In genomic region chr7:986766-987722, GRCh38 we compare ENCODE assay signal across 20 cellular contexts. TPM values are rescaled to one million over a fixed set of nuclear protein-coding genes. Genes with fewer than 3 reads are reported as not detected.
DNase-seq lines count a peak whose midpoint lies in the region; ATAC-seq, FAIRE-seq and TF ChIP-seq lines count a peak whose summit lies in the region.
"Had no signal": no experiment of that assay in that cellular context is flagged by ENCODE, and none has a peak within 500 bp of the region (broad histone marks: within the 10 kb centered on the region; RNA-seq: fewer than 3 reads in every experiment).

No MANE protein-coding gene starts in this region.

- H3K4me1 ChIP-seq in NT2/D1 (ENCODE audit: insufficient read depth, insufficient read length) (peaks cover 27% of the 10 kb centered on the region), H1 (replicated peaks in 1 of 4; ENCODE audit: control insufficient read depth in 3 of 4, insufficient read depth in 4 of 4, low read length in 3 of 4) (peaks cover 0 to 5% (median 1%) of the 10 kb centered on the region in 4 experiments; a peak in 3 of 7 replicates)

- no peak for TF ChIP-seq RAD21 in H1 (IDR thresholded peaks at IDR 0.05 in 1 of 2, conservative IDR thresholded peaks at IDR 0.05 in 1 of 2; ENCODE audit: low read depth in 2 of 2, low read length in 2 of 2)

- H2BK15ac ChIP-seq in H1 (ENCODE audit: low read length), result no peak overlapping the region

- POLR2A ChIA-PET in H1 (lab: Charles Lee; ENCODE audit: partially characterized antibody), result interaction anchor here (1.0 kb wide), 1 partner anchor 10 kb away, joined by 4 read pairs; no protein-coding TSS in a partner anchor

- H4K20me1 ChIP-seq in H1 (replicated peaks in 1 of 2; ENCODE audit: control insufficient read depth in 1 of 2, insufficient read depth in 2 of 2, low read length in 2 of 2), result no peaks in the 10 kb centered on the region

- H3K4ac ChIP-seq in H1 (replicated peaks; ENCODE audit: insufficient read length, low read depth, low read length), result no peak overlapping the region

- peaks cover 14% of the 10 kb centered on the region for H3K4me1 Mint-ChIP-seq in stimulated activated naive CD8-positive, alpha-beta T cell treated with anti-CD3 and anti-CD28 coated beads, Interleukin-15, amount 100 ng/mL, for 72 hours
- H3K4me1 Mint-ChIP-seq in activated T-helper 2 cell treated with anti-CD3 and anti-CD28 coated beads, Interferon-gamma antibody, Interleukin-2, Interleukin-4, amounts not matched to agents 10 μg/mL and 5 μg/mL and 100 μg/mL, durations not matched to agents 14 hours and 24 hours and 36 hours (ENCODE audit: low read depth), result no peaks in the 10 kb centered on the region

- no peaks in the 10 kb centered on the region for H3K36me3 Mint-ChIP-seq in activated T-helper 2 cell treated with anti-CD3 and anti-CD28 coated beads, Interferon-gamma antibody, Interleukin-2, Interleukin-4, amounts not matched to agents 10 μg/mL and 5 μg/mL and 100 μg/mL, durations not matched to agents 14 hours and 24 hours and 36 hours (ENCODE audit: low read depth)
- H3K36me3 Mint-ChIP-seq: CD8-positive, alpha-beta T cell had no signal

- TF ChIP-seq EP300 in H1 (IDR thresholded peaks at IDR 0.05; ENCODE audit: borderline replicate concordance in 1 of 2, low read depth in 2 of 2, low read length in 2 of 2), result no peak

- H3K23me2 ChIP-seq in H1 (ENCODE audit: low read depth, low read length), result no peaks in the 10 kb centered on the region

- no peak overlapping the region for H3K18ac ChIP-seq in H1 (ENCODE audit: extremely low read depth, low read length)

- no peak overlapping the region for H3K4me2 ChIP-seq in H1 (ENCODE audit: insufficient read depth in 1 of 2, low read depth in 2 of 2, low read length in 2 of 2)

- H2BK120ac ChIP-seq in H1 (replicated peaks; ENCODE audit: low read depth, low read length), result no peak overlapping the region

- H3K9me3 ChIP-seq in NT2/D1 (ENCODE audit: insufficient read depth, low read length), result no peaks in the 10 kb centered on the region
- no peaks in the 10 kb centered on the region for H3K9me3 ChIP-seq in H1 (ENCODE audit: insufficient read depth in 2 of 2, low read depth in 1 of 2, low read length in 1 of 2)

- no peak overlapping the region for H3K27ac Mint-ChIP-seq in stimulated activated naive CD8-positive, alpha-beta T cell treated with anti-CD3 and anti-CD28 coated beads, Interleukin-15, amount 100 ng/mL, for 72 hours
- no peak overlapping the region for H3K27ac Mint-ChIP-seq in activated T-helper 2 cell treated with anti-CD3 and anti-CD28 coated beads, Interferon-gamma antibody, Interleukin-2, Interleukin-4, amounts not matched to agents 10 μg/mL and 5 μg/mL and 100 μg/mL, durations not matched to agents 14 hours and 24 hours and 36 hours
- H3K27ac Mint-ChIP-seq: CD8-positive, alpha-beta T cell had no signal

- TF ChIP-seq CTCF in H1 (IDR thresholded peaks at IDR 0.05; ENCODE audit: control extremely low read depth in 1 of 3, insufficient read depth in 1 of 3, low read depth in 1 of 3, low read length in 3 of 3), result no peak

- no peak overlapping the region for H3K4me3 Mint-ChIP-seq in stimulated activated naive CD8-positive, alpha-beta T cell treated with anti-CD3 and anti-CD28 coated beads, Interleukin-15, amount 100 ng/mL, for 72 hours
- H3K4me3 Mint-ChIP-seq in activated T-helper 2 cell treated with anti-CD3 and anti-CD28 coated beads, Interferon-gamma antibody, Interleukin-2, Interleukin-4, amounts not matched to agents 10 μg/mL and 5 μg/mL and 100 μg/mL, durations not matched to agents 14 hours and 24 hours and 36 hours (ENCODE audit: low read depth), result no peak overlapping the region
- H3K4me3 Mint-ChIP-seq: CD8-positive, alpha-beta T cell had no signal

- H3K4me3 ChIP-seq in NT2/D1 (ENCODE audit: insufficient read length, low read depth) (no peak overlapping the region), H1 (ENCODE audit: extremely low read depth in 1 of 4, insufficient read depth in 2 of 4, low read depth in 3 of 4, low read length in 4 of 4) (no peak overlapping the region)

- H2AK5ac ChIP-seq in H1 (ENCODE audit: low read depth, low read length), result no peak overlapping the region

- peak overlapping the region; percentile 16 for H3K14ac ChIP-seq in H1 (ENCODE audit: insufficient read length)

- no peak overlapping the region for H4K91ac ChIP-seq in H1 (replicated peaks; ENCODE audit: insufficient read length, low read length)

- H3K27ac ChIP-seq in H1 (ENCODE audit: low read depth, low read length), result no peak overlapping the region

- H3K79me1 ChIP-seq in H1 (ENCODE audit: low read depth, low read length), result no peaks in the 10 kb centered on the region

- CTCF ChIA-PET in H1 (lab: Charles Lee; ENCODE audit: partially characterized antibody), result interaction anchor here (1.2 to 1.6 kb wide), 3 partner anchors 11 to 189 kb away, joined by 3 read pairs; no protein-coding TSS in a partner anchor

- intact Hi-C loops in activated T-helper 2 cell treated with anti-CD3 and anti-CD28 coated beads, Interferon-gamma antibody, Interleukin-2, Interleukin-4, amounts not matched to agents 10 μg/mL and 5 μg/mL and 100 μg/mL, durations not matched to agents 14 hours and 24 hours and 36 hours (cut with micrococcal nuclease), result no loop called here

- ATAC-seq in stimulated activated naive CD8-positive, alpha-beta T cell treated with anti-CD3 and anti-CD28 coated beads, Interleukin-15, amount 100 ng/mL, for 72 hours, result peak; percentile 8
- ATAC-seq in stimulated activated naive CD8-positive, alpha-beta T cell treated with anti-CD3 and anti-CD28 coated beads, Interleukin-15, Interleukin-2, amounts not matched to agents 100 U/mL and 50 U/mL, for 24 hours, result no peak
- no peak for ATAC-seq in GM18502 (IDR thresholded peaks at IDR 0.05; ENCODE audit: poor library complexity, unreplicated experiment)
- ATAC-seq: CD8-positive, alpha-beta T cell had no signal

- H3K27me3 Mint-ChIP-seq in stimulated activated naive CD8-positive, alpha-beta T cell treated with anti-CD3 and anti-CD28 coated beads, Interleukin-15, amount 100 ng/mL, for 72 hours, result peaks cover 32% of the 10 kb centered on the region
- no peaks in the 10 kb centered on the region for H3K27me3 Mint-ChIP-seq in activated T-helper 2 cell treated with anti-CD3 and anti-CD28 coated beads, Interferon-gamma antibody, Interleukin-2, Interleukin-4, amounts not matched to agents 10 μg/mL and 5 μg/mL and 100 μg/mL, durations not matched to agents 14 hours and 24 hours and 36 hours (ENCODE audit: low read depth)

- H4K8ac ChIP-seq in H1 (ENCODE audit: extremely low read depth, insufficient read depth, low read length), result peak overlapping the region; percentile 79

- no peak for TF ChIP-seq POLR2A in H1 (IDR thresholded peaks at IDR 0.05; ENCODE audit: control extremely low read depth in 1 of 2, low read depth in 2 of 2, low read length in 2 of 2)

- no peak overlapping the region for H4K5ac ChIP-seq in H1 (ENCODE audit: insufficient read length, low read depth, low read length)

- no peaks in the 10 kb centered on the region for H3K9me3 Mint-ChIP-seq in stimulated activated naive CD8-positive, alpha-beta T cell treated with anti-CD3 and anti-CD28 coated beads, Interleukin-15, amount 100 ng/mL, for 72 hours
- no peaks in the 10 kb centered on the region for H3K9me3 Mint-ChIP-seq in activated T-helper 2 cell treated with anti-CD3 and anti-CD28 coated beads, Interferon-gamma antibody, Interleukin-2, Interleukin-4, amounts not matched to agents 10 μg/mL and 5 μg/mL and 100 μg/mL, durations not matched to agents 14 hours and 24 hours and 36 hours
- H3K9me3 Mint-ChIP-seq: CD8-positive, alpha-beta T cell had no signal

- H2AFZ ChIP-seq in H1 (ENCODE audit: low read length), result no peak overlapping the region

- H2BK12ac ChIP-seq in H1 (ENCODE audit: low read depth, low read length), result no peak overlapping the region; the same call in 1 of the 2 replicates

- no peaks in the 10 kb centered on the region for H3K27me3 ChIP-seq in NT2/D1 (ENCODE audit: insufficient read depth, insufficient read length)
- H3K27me3 ChIP-seq in H1 (replicated peaks in 1 of 4; ENCODE audit: control insufficient read depth in 3 of 4, extremely low read depth in 1 of 4, insufficient read depth in 3 of 4, low read length in 3 of 4), result no peaks in the 10 kb centered on the region

- H3K56ac ChIP-seq in H1 (replicated peaks; ENCODE audit: insufficient read length, low read depth, low read length), result no peak overlapping the region

- no peaks in the 10 kb centered on the region for H3K79me2 ChIP-seq in H1 (ENCODE audit: control insufficient read depth in 1 of 2, insufficient read depth in 2 of 2, low read length in 2 of 2)

- no peak overlapping the region for H2BK5ac ChIP-seq in H1 (ENCODE audit: low read depth, low read length)

- H3K9ac ChIP-seq in NT2/D1 (ENCODE audit: insufficient read length, low read depth), result peak overlapping the region; percentile 56
- no peak overlapping the region; a peak in 1 of 7 replicates for H3K9ac ChIP-seq in H1 (replicated peaks in 1 of 4; ENCODE audit: extremely low read depth in 1 of 4, low read depth in 3 of 4, low read length in 3 of 4)

- H3K36me3 ChIP-seq in NT2/D1 (ENCODE audit: insufficient read depth, insufficient read length, low read length) (no peaks in the 10 kb centered on the region), H1 (ENCODE audit: control insufficient read depth in 2 of 4, insufficient read depth in 4 of 4, low read length in 3 of 4) (no peaks in the 10 kb centered on the region)

- H2BK20ac ChIP-seq in H1 (ENCODE audit: low read length), result no peak overlapping the region

- WGBS in H1 (ENCODE audit: extremely low coverage in 1 of 2, insufficient coverage in 1 of 2, insufficient read length in 1 of 2, insufficient replicate concordance in 2 of 2, low coverage in 1 of 2, low lambda C conversion rate in 2 of 2, missing lambda C conversion rate in 1 of 2), 2 experiments, result 95% methylated on average over 21 of the region's 55 CpGs; no CpG with 5 or more reads in 1 of the 2 experiments

- FAIRE-seq in H1 (lab: Jason Lieb, UNC), result no peak
- FAIRE-seq: GM12892, GM19239, RCC 7860 had no signal

- H3K23ac ChIP-seq in H1 (ENCODE audit: insufficient read length), result no peak overlapping the region

- DNase-seq in stimulated activated naive CD8-positive, alpha-beta T cell treated with anti-CD3 and anti-CD28 coated beads, Interleukin-15, amount 100 ng/mL, for 72 hours, result no peak
- no peak for DNase-seq in stimulated activated naive CD8-positive, alpha-beta T cell treated with anti-CD3 and anti-CD28 coated beads, Interleukin-15, Interleukin-2, amounts not matched to agents 100 U/mL and 50 U/mL, for 24 hours
- no peak for DNase-seq in NT2/D1 (ENCODE audit: low read depth, low spot score)
- no peak for DNase-seq in H1 (ENCODE audit: low read depth in 1 of 2, low spot score in 2 of 2)
- DNase-seq in NCI-H82 treated with DMSO at 0.1 percent for 48 hours (lab: John Stamatoyannopoulos, UW; ENCODE audit: unreplicated experiment), result no peak
- DNase-seq in NCI-H524 treated with DMSO at 0.1 percent for 48 hours (lab: John Stamatoyannopoulos, UW), result no peak
- DNase-seq in activated T-helper 2 cell treated with anti-CD3 and anti-CD28 coated beads, Interferon-gamma antibody, Interleukin-2, Interleukin-4, amounts not matched to agents 10 μg/mL and 5 μg/mL and 100 μg/mL, durations not matched to agents 14 hours and 24 hours and 36 hours (ENCODE audit: low spot score), result no peak
- DNase-seq: AML-193; CD8-positive, alpha-beta T cell; KG1; NCI-H1048; NCI-H2081 treated with DMSO at 0.1 percent for 48 hours; NCI-H345; SHP77 treated with DMSO at 0.1 percent for 48 hours had no signal

RNA-seq across cellular contexts. Expression of gene CYP2W1, which starts 4.1 kb away (rescaled TPM):
- not detected in 2 replicates for total RNA-seq in H1 (2021; fragmentation: NEBNext Ultra II Directional; extraction: Animal tissue kit (Norgen Biotek cat#: 25700))
- polyA plus RNA-seq in H1 (2011; rRNA removed), result 0.05 TPM in 1 of 2 replicates, not detected in the other
- 0.04 TPM for polyA plus RNA-seq in H1 (2011; cell fraction: cytosol; rRNA removed)
- 0.16 TPM for polyA plus RNA-seq in H1 (2011; cell fraction: nucleus; rRNA removed)
- polyA plus RNA-seq in H1 (2012, experiment 1 of 2), result 0.08 to 0.14 TPM (median 0.13 TPM) in 3 of 4 replicates, not detected in the other
- polyA plus RNA-seq in H1 (2012, experiment 2 of 2), result not detected
- polyA plus RNA-seq in H1 (2013, experiment 1 of 2), result not detected
- polyA plus RNA-seq in H1 (2013, experiment 2 of 2), result 0.04 TPM
- not detected in 2 replicates for polyA minus RNA-seq in H1 (2011; rRNA and poly(A)+ RNA removed)
- polyA minus RNA-seq in H1 (2011; cell fraction: cytosol; rRNA and poly(A)+ RNA removed), result not detected
- polyA minus RNA-seq in H1 (2011; cell fraction: nucleus; rRNA and poly(A)+ RNA removed), result not detected
- total RNA-seq in activated T-helper 2 cell treated with anti-CD3 and anti-CD28 coated beads, Interferon-gamma antibody, Interleukin-2, Interleukin-4, amounts not matched to agents 10 μg/mL and 5 μg/mL and 100 μg/mL, durations not matched to agents 14 hours and 24 hours and 36 hours, result not detected in 2 replicates
- total RNA-seq: A673; CD8-positive, alpha-beta T cell; M059J had no signal

RNA-seq across cellular contexts. Expression of gene COX19, which starts 11.7 kb away (rescaled TPM):
- 7.9 and 9.0 TPM in 2 replicates for total RNA-seq in H1 (2021; fragmentation: NEBNext Ultra II Directional; extraction: Animal tissue kit (Norgen Biotek cat#: 25700))
- 3.9 and 5.8 TPM in 2 replicates for polyA plus RNA-seq in H1 (2011; rRNA removed)
- polyA plus RNA-seq in H1 (2011; cell fraction: cytosol; rRNA removed), result 5.7 TPM
- 8.0 TPM for polyA plus RNA-seq in H1 (2011; cell fraction: nucleus; rRNA removed)
- 5.4 to 7.9 TPM (median 6.1 TPM) in 4 replicates for polyA plus RNA-seq in H1 (2012, experiment 1 of 2)
- polyA plus RNA-seq in H1 (2012, experiment 2 of 2), result 3.6 TPM
- polyA plus RNA-seq in H1 (2013, experiment 1 of 2), result 7.3 TPM
- polyA plus RNA-seq in H1 (2013, experiment 2 of 2), result 7.1 TPM
- polyA minus RNA-seq in H1 (2011; rRNA and poly(A)+ RNA removed), result 4.2 and 7.6 TPM in 2 replicates
- 3.3 TPM for polyA minus RNA-seq in H1 (2011; cell fraction: cytosol; rRNA and poly(A)+ RNA removed)
- 13.6 TPM for polyA minus RNA-seq in H1 (2011; cell fraction: nucleus; rRNA and poly(A)+ RNA removed)
- 15.0 and 17.2 TPM in 2 replicates for total RNA-seq in activated T-helper 2 cell treated with anti-CD3 and anti-CD28 coated beads, Interferon-gamma antibody, Interleukin-2, Interleukin-4, amounts not matched to agents 10 μg/mL and 5 μg/mL and 100 μg/mL, durations not matched to agents 14 hours and 24 hours and 36 hours

RNA-seq across cellular contexts. Expression of gene ADAP1, which starts 32.6 kb away (rescaled TPM):
- 5.4 and 5.8 TPM in 2 replicates for total RNA-seq in H1 (2021; fragmentation: NEBNext Ultra II Directional; extraction: Animal tissue kit (Norgen Biotek cat#: 25700))
- 6.1 and 8.1 TPM in 2 replicates for polyA plus RNA-seq in H1 (2011; rRNA removed)
- polyA plus RNA-seq in H1 (2011; cell fraction: cytosol; rRNA removed), result 7.0 TPM
- 14.6 TPM for polyA plus RNA-seq in H1 (2011; cell fraction: nucleus; rRNA removed)
- 6.7 to 9.5 TPM (median 9.3 TPM) in 4 replicates for polyA plus RNA-seq in H1 (2012, experiment 1 of 2)
- 10.2 TPM for polyA plus RNA-seq in H1 (2012, experiment 2 of 2)
- polyA plus RNA-seq in H1 (2013, experiment 1 of 2), result 5.6 TPM
- polyA plus RNA-seq in H1 (2013, experiment 2 of 2), result 4.6 TPM
- 4.6 and 6.6 TPM in 2 replicates for polyA minus RNA-seq in H1 (2011; rRNA and poly(A)+ RNA removed)
- polyA minus RNA-seq in H1 (2011; cell fraction: cytosol; rRNA and poly(A)+ RNA removed), result 6.6 TPM
- polyA minus RNA-seq in H1 (2011; cell fraction: nucleus; rRNA and poly(A)+ RNA removed), result 6.3 TPM
- 62.8 and 65.2 TPM in 2 replicates for total RNA-seq in activated T-helper 2 cell treated with anti-CD3 and anti-CD28 coated beads, Interferon-gamma antibody, Interleukin-2, Interleukin-4, amounts not matched to agents 10 μg/mL and 5 μg/mL and 100 μg/mL, durations not matched to agents 14 hours and 24 hours and 36 hours

RNA-seq across cellular contexts. Expression of gene GPR146, which starts 57.3 kb away (rescaled TPM):
- 0.54 and 1.8 TPM in 2 replicates for total RNA-seq in H1 (2021; fragmentation: NEBNext Ultra II Directional; extraction: Animal tissue kit (Norgen Biotek cat#: 25700))
- 2.7 and 3.9 TPM in 2 replicates for polyA plus RNA-seq in H1 (2011; rRNA removed)
- 2.5 TPM for polyA plus RNA-seq in H1 (2011; cell fraction: cytosol; rRNA removed)
- polyA plus RNA-seq in H1 (2011; cell fraction: nucleus; rRNA removed), result 3.3 TPM
- polyA plus RNA-seq in H1 (2012, experiment 1 of 2), result 0.62 to 1.8 TPM (median 1.3 TPM) in 4 replicates
- 2.0 TPM for polyA plus RNA-seq in H1 (2012, experiment 2 of 2)
- 1.1 TPM for polyA plus RNA-seq in H1 (2013, experiment 1 of 2)
- 0.79 TPM for polyA plus RNA-seq in H1 (2013, experiment 2 of 2)
- 2.9 and 4.5 TPM in 2 replicates for polyA minus RNA-seq in H1 (2011; rRNA and poly(A)+ RNA removed)
- polyA minus RNA-seq in H1 (2011; cell fraction: cytosol; rRNA and poly(A)+ RNA removed), result 0.81 TPM
- 3.9 TPM for polyA minus RNA-seq in H1 (2011; cell fraction: nucleus; rRNA and poly(A)+ RNA removed)
- 5.6 and 6.7 TPM in 2 replicates for total RNA-seq in activated T-helper 2 cell treated with anti-CD3 and anti-CD28 coated beads, Interferon-gamma antibody, Interleukin-2, Interleukin-4, amounts not matched to agents 10 μg/mL and 5 μg/mL and 100 μg/mL, durations not matched to agents 14 hours and 24 hours and 36 hours
